ENCODE assay signal across 34 cellular contexts in the genomic region with DNA sequence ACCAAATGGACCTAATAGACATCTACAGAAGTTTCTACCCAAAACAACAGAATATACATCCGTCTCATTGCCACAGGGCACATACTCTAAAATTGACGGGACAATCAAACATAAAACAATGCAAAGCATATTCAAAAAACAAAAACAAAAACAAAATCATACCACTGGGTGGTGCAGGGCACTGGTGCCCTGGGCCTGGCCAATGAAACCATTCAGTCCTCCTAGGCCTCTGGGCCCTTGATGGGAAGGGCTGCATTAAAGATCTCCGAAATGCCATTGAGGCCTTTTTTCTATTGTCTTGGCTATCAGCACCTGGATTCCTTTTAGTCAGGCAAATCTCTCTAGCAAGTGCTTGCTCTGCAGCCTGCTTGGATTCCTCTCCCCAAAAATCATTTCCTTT.
"Had no signal": no experiment of that assay in that cellular context is flagged by ENCODE, and none has a peak within 500 bp of the region (broad histone marks: within the 10 kb centered on the region; RNA-seq: fewer than 3 reads in every experiment).

No MANE protein-coding gene starts in this region.

- H3K27me3 ChIP-seq: SJCRH30 had no signal

- H2AFZ ChIP-seq: PC-9 had no signal

- H3K4me1 ChIP-seq: SJCRH30 had no signal

- ATAC-seq: Panc1, Right ventricle myocardium inferior, SK-N-SH treated with all-trans-retinoic acid at 6 μM for 48 hours, T-cell had no signal

- H3K4me3 ChIP-seq: PC-9, SJCRH30, SK-N-MC had no signal

- H3K27ac ChIP-seq: PC-9, RWPE1, SJCRH30, SK-N-MC had no signal

- FAIRE-seq: RCC 7860 had no signal

- H3K4me1 Mint-ChIP-seq: T-cell had no signal

- DNase-seq: Kasumi-1, MM.1S, NCI-H1048, NCI-H1092 treated with DMSO at 0.1 percent for 48 hours, NCI-H1105 treated with DMSO at 0.1 percent for 48 hours, NCI-H1417, NCI-H1436, NCI-H146, NCI-H1694, NCI-H187, NCI-H1930, NCI-H2029 treated with DMSO at 0.1 percent for 48 hours, NCI-H2081 treated with DMSO at 0.1 percent for 48 hours, NCI-H2107, NCI-H2171, NCI-H226, NCI-H446 treated with DMSO at 0.1 percent for 48 hours, NCI-H510A, NCI-H524, NCI-H526, NCI-H69, NCI-H748 treated with DMSO at 0.1 percent for 48 hours, NCI-H82, PC-9, SHP77, SIG-M5, SJCRH30, T-cell had no signal

- H3K4me2 ChIP-seq: PC-9 had no signal

- H3K36me3 ChIP-seq: SJCRH30 had no signal

- H3K27ac Mint-ChIP-seq: T-cell had no signal

- H3K4me3 Mint-ChIP-seq: T-cell had no signal
